28 cellular contexts compared by ENCODE assay signal in genomic region chr7:153034791-153035190, GRCh38.
"Had no signal": no experiment of that assay in that cellular context is flagged by ENCODE, and none has a peak within 500 bp of the region (broad histone marks: within the 10 kb centered on the region; RNA-seq: fewer than 3 reads in every experiment).

No MANE protein-coding gene starts in this region.

- DNase-seq: activated CD4-positive, alpha-beta memory T cell treated with anti-CD3 and anti-CD28 coated beads for 36 hours; activated CD4-positive, alpha-beta T cell treated with anti-CD3 and anti-CD28 coated beads for 36 hours; activated CD4-positive, alpha-beta T cell treated with anti-CD3 and anti-CD28 coated beads, Interleukin-2, amount 10 ng/mL, durations not matched to agents 24 days and 14 days; activated CD4-positive, CD25-positive, alpha-beta regulatory T cell; activated CD4-positive, CD25-positive, alpha-beta regulatory T cell treated with anti-CD3 and anti-CD28 coated beads, Interleukin-2, amount 50 U/mL, for 72 hours; activated CD8-positive, alpha-beta memory T cell treated with anti-CD3 and anti-CD28 coated beads, Interleukin-2, amount 10 ng/mL, durations not matched to agents 7 days and 5 days; activated CD8-positive, alpha-beta memory T cell treated with anti-CD3 and anti-CD28 coated beads, Interleukin-2, amount 50 U/mL, for 4 hours; activated CD8-positive, alpha-beta T cell treated with anti-CD3 and anti-CD28 coated beads, Interleukin-2, amount 10 ng/mL, durations not matched to agents 7 days and 5 days; activated gamma-delta T cell; activated naive CD4-positive, alpha-beta T cell; activated naive CD4-positive, alpha-beta T cell treated with anti-CD3 and anti-CD28 coated beads, Interleukin-2, amount 10 ng/mL, durations not matched to agents 7 days and 5 days; activated T-cell treated with anti-CD3 and anti-CD28 coated beads, Interleukin-2, amount 50 U/mL, for 24 hours; activated T-cell treated with anti-CD3 and anti-CD28 coated beads, Interleukin-2, amount 50 U/mL, for 72 hours; amniotic stem cell; anterior cingulate cortex; brain microvascular endothelial cell; dermis blood vessel endothelial cell; effector CD4-positive, alpha-beta T cell; effector memory CD8-positive, alpha-beta T cell; erythroblast; foreskin keratinocyte; gastrocnemius medialis; glutamatergic neuron; heart left ventricle; hypothalamus; T1000 had no signal

- H3K4me3 ChIP-seq: coronary artery, esophagus muscularis mucosa, gastrocnemius medialis, heart left ventricle had no signal

- ATAC-seq: activated CD4-positive, alpha-beta T cell treated with anti-CD3 and anti-CD28 coated beads for 36 hours; activated CD8-positive, alpha-beta memory T cell treated with anti-CD3 and anti-CD28 coated beads, Interleukin-2, amount 10 ng/mL, durations not matched to agents 7 days and 5 days; activated CD8-positive, alpha-beta T cell treated with anti-CD3 and anti-CD28 coated beads, Interleukin-2, amount 10 ng/mL, durations not matched to agents 7 days and 5 days; activated T-cell treated with anti-CD3 and anti-CD28 coated beads, Interleukin-2, amount 50 U/mL, for 72 hours; effector memory CD8-positive, alpha-beta T cell; foreskin keratinocyte; gastrocnemius medialis; heart left ventricle had no signal
